Comparison of ENCODE assay signal across 17 cellular contexts in the genomic region with DNA sequence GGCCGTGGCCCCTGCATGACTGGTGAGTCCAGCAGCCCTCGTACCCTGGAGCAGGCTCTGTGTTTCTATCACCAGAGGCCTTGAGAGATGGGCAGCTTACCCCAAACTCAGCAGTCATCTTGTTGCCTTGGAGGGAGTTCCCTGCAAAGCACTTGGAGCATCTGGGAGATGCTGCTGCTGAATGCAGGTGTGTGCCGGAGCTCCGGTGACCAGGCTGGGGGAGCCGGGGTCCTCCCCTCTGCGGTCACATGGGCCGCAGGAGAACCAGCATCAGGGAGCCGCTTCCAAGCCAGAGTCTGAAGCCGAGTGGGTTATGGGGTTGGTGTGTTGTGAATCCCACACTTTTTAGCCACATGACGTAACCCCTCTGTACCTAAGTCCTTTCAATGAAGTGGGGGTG.
A peak's percentile ranks its signal among the peaks of the same experiment; 100 is the strongest.
DNase-seq lines count a peak whose midpoint lies in the region; ATAC-seq, FAIRE-seq and TF ChIP-seq lines count a peak whose summit lies in the region.
"Had no signal": no experiment of that assay in that cellular context is flagged by ENCODE, and none has a peak within 500 bp of the region (broad histone marks: within the 10 kb centered on the region; RNA-seq: fewer than 3 reads in every experiment).

No MANE protein-coding gene starts in this region.

- H3K4ac ChIP-seq in H1 (replicated peaks; ENCODE audit: insufficient read length, low read depth, low read length) (no peak overlapping the region), neuronal stem cell (ENCODE audit: low read length) (no peak overlapping the region)

- H4K20me1 ChIP-seq in H1 (replicated peaks in 1 of 2; ENCODE audit: control insufficient read depth in 1 of 2, insufficient read depth in 2 of 2, low read length in 2 of 2): no peaks in the 10 kb centered on the region
- no peaks in the 10 kb centered on the region for H4K20me1 ChIP-seq in osteoblast (ENCODE audit: insufficient read depth, low read length)

- H3K4me3 ChIP-seq in right atrium auricular region: no peak overlapping the region
- H3K4me3 ChIP-seq in H1 (ENCODE audit: extremely low read depth in 1 of 4, insufficient read depth in 2 of 4, low read depth in 3 of 4, low read length in 4 of 4): no peak overlapping the region
- H3K4me3 ChIP-seq in upper lobe of right lung: no peak overlapping the region
- H3K4me3 ChIP-seq in osteoblast (ENCODE audit: insufficient read depth, low read length): no peak overlapping the region
- H3K4me3 ChIP-seq in neuronal stem cell (ENCODE audit: low read length in 2 of 2): no peak overlapping the region

- H3K4me2 ChIP-seq in H1 (ENCODE audit: insufficient read depth in 1 of 2, low read depth in 2 of 2, low read length in 2 of 2) (no peak overlapping the region), osteoblast (ENCODE audit: insufficient read depth, low read length) (no peak overlapping the region), neuronal stem cell (ENCODE audit: insufficient read depth, low read length, poor library complexity, severe bottlenecking) (no peak overlapping the region)

- no peak for TF ChIP-seq RAD21 in H1 (IDR thresholded peaks at IDR 0.05 in 1 of 2, conservative IDR thresholded peaks at IDR 0.05 in 1 of 2; ENCODE audit: low read depth in 2 of 2, low read length in 2 of 2)

- no peak overlapping the region for H2BK12ac ChIP-seq in H1 (ENCODE audit: low read depth, low read length)
- H2BK12ac ChIP-seq in neuronal stem cell (ENCODE audit: low read length): no peak overlapping the region

- TF ChIP-seq POLR2A in H1 (IDR thresholded peaks at IDR 0.05; ENCODE audit: control extremely low read depth in 1 of 2, low read depth in 2 of 2, low read length in 2 of 2): no peak

- H3K56ac ChIP-seq in H1 (replicated peaks; ENCODE audit: insufficient read length, low read depth, low read length): no peak overlapping the region

- H4K5ac ChIP-seq in H1 (ENCODE audit: insufficient read length, low read depth, low read length): no peak overlapping the region

- POLR2A ChIA-PET in H1 (lab: Charles Lee; ENCODE audit: partially characterized antibody): no interaction called here

- H3K9ac ChIP-seq in H1 (replicated peaks in 1 of 4; ENCODE audit: extremely low read depth in 1 of 4, low read depth in 3 of 4, low read length in 3 of 4) (no peak overlapping the region), neuronal stem cell (ENCODE audit: low read depth, low read length, poor library complexity) (no peak overlapping the region)

- no peak for TF ChIP-seq CTCF in right atrium auricular region (IDR thresholded peaks at IDR 0.05)
- no peak for TF ChIP-seq CTCF in H1 (IDR thresholded peaks at IDR 0.05; ENCODE audit: control extremely low read depth in 1 of 3, insufficient read depth in 1 of 3, low read depth in 1 of 3, low read length in 3 of 3)
- TF ChIP-seq CTCF in upper lobe of right lung (IDR thresholded peaks at IDR 0.05): no peak
- no peak for TF ChIP-seq CTCF in osteoblast (IDR thresholded peaks at IDR 0.05; ENCODE audit: extremely low read depth, low read depth, low read length)

- H3K79me2 ChIP-seq in H1 (ENCODE audit: control insufficient read depth in 1 of 2, insufficient read depth in 2 of 2, low read length in 2 of 2): no peaks in the 10 kb centered on the region
- no peaks in the 10 kb centered on the region for H3K79me2 ChIP-seq in osteoblast (ENCODE audit: insufficient read depth, low read length)

- no peaks in the 10 kb centered on the region for H3K23me2 ChIP-seq in H1 (ENCODE audit: low read depth, low read length)

- no peak overlapping the region for H2AK5ac ChIP-seq in H1 (ENCODE audit: low read depth, low read length)
- H2AK5ac ChIP-seq in neuronal stem cell (ENCODE audit: low read depth, low read length): no peak overlapping the region

- H3K79me1 ChIP-seq in H1 (ENCODE audit: low read depth, low read length) (no peaks in the 10 kb centered on the region), neuronal stem cell (ENCODE audit: low read depth, low read length) (no peaks in the 10 kb centered on the region)

- H3K36me3 ChIP-seq in right atrium auricular region: no peaks in the 10 kb centered on the region
- no peaks in the 10 kb centered on the region for H3K36me3 ChIP-seq in H1 (ENCODE audit: control insufficient read depth in 2 of 4, insufficient read depth in 4 of 4, low read length in 3 of 4)
- H3K36me3 ChIP-seq in upper lobe of right lung: no peaks in the 10 kb centered on the region
- no peaks in the 10 kb centered on the region for H3K36me3 ChIP-seq in osteoblast (ENCODE audit: insufficient read depth, low read length)
- H3K36me3 ChIP-seq in neuronal stem cell (replicated peaks in 1 of 2; ENCODE audit: control insufficient read depth in 2 of 2, insufficient read depth in 2 of 2, low read length in 2 of 2): no peaks in the 10 kb centered on the region
- H3K36me3 ChIP-seq: BE2C had no signal

- 0 out of 2 replicates have a peak overlapping the region, but pooled peaks have one; percentile 35 for H2BK5ac ChIP-seq in H1 (ENCODE audit: low read depth, low read length)
- H2BK5ac ChIP-seq in neuronal stem cell (ENCODE audit: low read length): no peak overlapping the region

- FAIRE-seq in H1 (lab: Jason Lieb, UNC): no peak
- FAIRE-seq: A204.1, GM12892, GM18507, HepG2 had no signal

- H2BK15ac ChIP-seq in H1 (ENCODE audit: low read length) (no peak overlapping the region), neuronal stem cell (ENCODE audit: low read length) (no peak overlapping the region)

- H2AFZ ChIP-seq in H1 (ENCODE audit: low read length): no peak overlapping the region
- no peak overlapping the region for H2AFZ ChIP-seq in osteoblast (ENCODE audit: low read length)
- no peak overlapping the region for H2AFZ ChIP-seq in neuronal stem cell (ENCODE audit: low read length)

- intact Hi-C loops in cardiac septum (cut with DNase I): no loop called here
- intact Hi-C loops in upper lobe of right lung (cut with DNase I): no loop called here

- H2BK120ac ChIP-seq in H1 (replicated peaks; ENCODE audit: low read depth, low read length) (no peak overlapping the region), neuronal stem cell (ENCODE audit: low read depth, low read length) (no peak overlapping the region)

- no peaks in the 10 kb centered on the region for H3K4me1 ChIP-seq in right atrium auricular region
- H3K4me1 ChIP-seq in H1 (replicated peaks in 1 of 4; ENCODE audit: control insufficient read depth in 3 of 4, insufficient read depth in 4 of 4, low read length in 3 of 4): no peaks in the 10 kb centered on the region; a peak in 1 of 7 replicates
- no peaks in the 10 kb centered on the region for H3K4me1 ChIP-seq in upper lobe of right lung
- no peaks in the 10 kb centered on the region for H3K4me1 ChIP-seq in osteoblast (ENCODE audit: insufficient read depth, low read length)
- no peaks in the 10 kb centered on the region for H3K4me1 ChIP-seq in neuronal stem cell (ENCODE audit: control insufficient read depth in 2 of 2, insufficient read depth in 1 of 2, low read depth in 1 of 2, low read length in 2 of 2)
- H3K4me1 ChIP-seq: BE2C had no signal

- H3K18ac ChIP-seq in H1 (ENCODE audit: extremely low read depth, low read length): no peak overlapping the region
- no peak overlapping the region for H3K18ac ChIP-seq in neuronal stem cell (ENCODE audit: low read length)

- H3K23ac ChIP-seq in H1 (ENCODE audit: insufficient read length) (no peak overlapping the region), neuronal stem cell (ENCODE audit: low read depth, low read length, poor library complexity) (no peak overlapping the region)

- no peak overlapping the region for H4K91ac ChIP-seq in H1 (replicated peaks; ENCODE audit: insufficient read length, low read length)
- H4K91ac ChIP-seq in neuronal stem cell (ENCODE audit: low read depth, low read length, poor library complexity): no peak overlapping the region

- no peaks in the 10 kb centered on the region for H3K27me3 ChIP-seq in right atrium auricular region
- H3K27me3 ChIP-seq in H1 (replicated peaks in 1 of 4; ENCODE audit: control insufficient read depth in 3 of 4, extremely low read depth in 1 of 4, insufficient read depth in 3 of 4, low read length in 3 of 4): no peaks in the 10 kb centered on the region
- H3K27me3 ChIP-seq in upper lobe of right lung: no peaks in the 10 kb centered on the region
- no peaks in the 10 kb centered on the region for H3K27me3 ChIP-seq in osteoblast (ENCODE audit: insufficient read depth, low read length)
- peaks cover 0 to 25% (median 0%) of the 10 kb centered on the region in 3 experiments for H3K27me3 ChIP-seq in neuronal stem cell (ENCODE audit: control insufficient read depth in 3 of 3, insufficient read depth in 3 of 3, low read depth in 1 of 3, low read length in 3 of 3)

- DNase-seq in cardiac septum (ENCODE audit: low spot score) (peak; percentile 44), right atrium auricular region (ENCODE audit: low spot score) (no peak), H1 (ENCODE audit: low read depth in 1 of 2, low spot score in 2 of 2) (no peak), mesenteric fat pad (ENCODE audit: low spot score) (peak; percentile 75), upper lobe of right lung (peak; percentile 22), osteoblast (ENCODE audit: insufficient read length, low spot score, missing footprints) (no peak), neuronal stem cell (ENCODE audit: low spot score) (no peak)
- DNase-seq: ACHN, BE2C, C1 segment of cervical spinal cord, DMS79, GDM1, GOT3 had no signal

- H3K27ac ChIP-seq in right atrium auricular region (no peak overlapping the region), H1 (ENCODE audit: low read depth, low read length) (no peak overlapping the region), upper lobe of right lung (no peak overlapping the region), osteoblast (ENCODE audit: low read depth, low read length) (no peak overlapping the region), neuronal stem cell (replicated peaks; ENCODE audit: low read length) (no peak overlapping the region)

- WGBS in H1 (ENCODE audit: extremely low coverage in 1 of 2, insufficient coverage in 1 of 2, insufficient read length in 1 of 2, insufficient replicate concordance in 2 of 2, low coverage in 1 of 2, low lambda C conversion rate in 2 of 2, missing lambda C conversion rate in 1 of 2), 2 experiments: 96% methylated on average over 10 of the region's 10 CpGs; no CpG with 5 or more reads in 1 of the 2 experiments
- WGBS in neuronal stem cell (ENCODE audit: extremely low coverage in 2 of 2, insufficient read length in 2 of 2, insufficient replicate concordance in 1 of 2), 2 donors: no CpG with 5 or more reads among the region's 10 CpGs

- ATAC-seq in upper lobe of right lung: no peak
- ATAC-seq: HepG2 had no signal

- H4K8ac ChIP-seq in H1 (ENCODE audit: extremely low read depth, insufficient read depth, low read length) (no peak overlapping the region), neuronal stem cell (ENCODE audit: low read depth, low read length) (no peak overlapping the region)

- H3K9me3 ChIP-seq in right atrium auricular region (no peaks in the 10 kb centered on the region), H1 (ENCODE audit: insufficient read depth in 2 of 2, low read depth in 1 of 2, low read length in 1 of 2) (no peaks in the 10 kb centered on the region), upper lobe of right lung (no peaks in the 10 kb centered on the region), osteoblast (ENCODE audit: low read depth, low read length) (no peaks in the 10 kb centered on the region), neuronal stem cell (replicated peaks in 1 of 2; ENCODE audit: control insufficient read depth in 2 of 2, insufficient read depth in 1 of 2, low read depth in 1 of 2, low read length in 2 of 2) (no peaks in the 10 kb centered on the region)
- H3K9me3 ChIP-seq: BE2C had no signal

- CTCF ChIA-PET in H1 (lab: Charles Lee; ENCODE audit: partially characterized antibody): interaction anchor here (0.6 to 5.1 kb wide), 17 partner anchors 10 to 587 kb away, joined by 3 to 31 read pairs (median 5); no protein-coding TSS in a partner anchor

- no peak for TF ChIP-seq EP300 in H1 (IDR thresholded peaks at IDR 0.05; ENCODE audit: borderline replicate concordance in 1 of 2, low read depth in 2 of 2, low read length in 2 of 2)

- H3K14ac ChIP-seq in H1 (ENCODE audit: insufficient read length) (no peak overlapping the region), neuronal stem cell (ENCODE audit: low read length) (no peak overlapping the region)

- no peak overlapping the region for H2BK20ac ChIP-seq in H1 (ENCODE audit: low read length)

Comparison
In these comparisons a context has a peak if more than half of its experiments do, and no peak if none do; other contexts are left out.
1. DNase-seq: peak in cardiac septum (single experiment), mesenteric fat pad (single experiment) and upper lobe of right lung (single experiment); none in right atrium auricular region (single experiment), H1 (0 of 2), osteoblast (single experiment) and neuronal stem cell (single experiment).